9 cellular contexts compared by ENCODE assay signal in genomic region chr9:120477534-120478001, GRCh38.
DNase-seq lines count a peak whose midpoint lies in the region; FAIRE-seq and TF ChIP-seq lines count a peak whose summit lies in the region.
"Had no signal": no experiment of that assay in that cellular context is flagged by ENCODE, and none has a peak within 500 bp of the region (broad histone marks: within the 10 kb centered on the region; RNA-seq: fewer than 3 reads in every experiment).

No MANE protein-coding gene starts in this region.

- peaks cover 34 to 50% of the 10 kb centered on the region in 2 experiments for H3K4me1 ChIP-seq in neutrophil (ENCODE audit: control insufficient read depth in 1 of 2, insufficient read depth in 1 of 2, low read depth in 1 of 2, low read length in 1 of 2)

- H3K9me3 Mint-ChIP-seq in activated T-cell treated with anti-CD3 and anti-CD28 coated beads, Interleukin-2, amount 50 U/mL, for 24 hours = no peaks in the 10 kb centered on the region
- H3K9me3 Mint-ChIP-seq: activated naive CD4-positive, alpha-beta T cell treated with anti-CD3 and anti-CD28 coated beads, Interleukin-2, amount 50 U/mL, for 24 hours had no signal

- H3K36me3 ChIP-seq in neutrophil = no peaks in the 10 kb centered on the region

- H3K27me3 Mint-ChIP-seq in activated T-cell treated with anti-CD3 and anti-CD28 coated beads, Interleukin-2, amount 50 U/mL, for 24 hours = no peaks in the 10 kb centered on the region
- H3K27me3 Mint-ChIP-seq: activated naive CD4-positive, alpha-beta T cell treated with anti-CD3 and anti-CD28 coated beads, Interleukin-2, amount 50 U/mL, for 24 hours had no signal

- no peak overlapping the region for H3K27ac Mint-ChIP-seq in activated T-cell treated with anti-CD3 and anti-CD28 coated beads, Interleukin-2, amount 50 U/mL, for 24 hours
- H3K27ac Mint-ChIP-seq: activated naive CD4-positive, alpha-beta T cell treated with anti-CD3 and anti-CD28 coated beads, Interleukin-2, amount 50 U/mL, for 24 hours had no signal

- peak; percentile 1 for DNase-seq in NOMO-1 treated with dmso at 0.1 percent for 144 hours (lab: John Stamatoyannopoulos, UW; ENCODE audit: unreplicated experiment)
- no peak for DNase-seq in NOMO-1 treated with DMSO at 0.1 percent for 48 hours (lab: John Stamatoyannopoulos, UW; ENCODE audit: unreplicated experiment)
- DNase-seq in HFF-Myc (ENCODE audit: extremely low read depth, low read depth) = peak; percentile 56
- peak; percentile 77 for DNase-seq in NCI-H2196 (lab: John Stamatoyannopoulos, UW; ENCODE audit: unreplicated experiment)
- DNase-seq in activated T-cell treated with anti-CD3 and anti-CD28 coated beads, Interleukin-2, amount 50 U/mL, for 24 hours = peak; percentile 35
- DNase-seq in frontal cortex (ENCODE audit: low spot score in 2 of 2) = peak; percentile 22 to 59
- no peak for DNase-seq in effector CD8-positive, alpha-beta T cell (lab: John Stamatoyannopoulos, UW)

- H3K36me3 Mint-ChIP-seq in activated T-cell treated with anti-CD3 and anti-CD28 coated beads, Interleukin-2, amount 50 U/mL, for 24 hours (ENCODE audit: low read depth) = peaks cover 85% of the 10 kb centered on the region

- H3K4me3 ChIP-seq in HFF-Myc (replicated peaks; ENCODE audit: low read depth, low read length) (no peak overlapping the region), neutrophil (ENCODE audit: low read depth in 1 of 2, low read length in 1 of 2) (no peak overlapping the region)

- H3K9me3 ChIP-seq in neutrophil = no peaks in the 10 kb centered on the region

- H3K4me1 Mint-ChIP-seq in activated T-cell treated with anti-CD3 and anti-CD28 coated beads, Interleukin-2, amount 50 U/mL, for 24 hours (ENCODE audit: low read depth) = peaks cover 3% of the 10 kb centered on the region
- H3K4me1 Mint-ChIP-seq: activated naive CD4-positive, alpha-beta T cell treated with anti-CD3 and anti-CD28 coated beads, Interleukin-2, amount 50 U/mL, for 24 hours had no signal

- no peak overlapping the region for H3K4me3 Mint-ChIP-seq in activated T-cell treated with anti-CD3 and anti-CD28 coated beads, Interleukin-2, amount 50 U/mL, for 24 hours
- H3K4me3 Mint-ChIP-seq: activated naive CD4-positive, alpha-beta T cell treated with anti-CD3 and anti-CD28 coated beads, Interleukin-2, amount 50 U/mL, for 24 hours had no signal

- no peaks in the 10 kb centered on the region for H3K27me3 ChIP-seq in neutrophil

- TF ChIP-seq CTCF in HFF-Myc (IDR thresholded peaks at IDR 0.05; ENCODE audit: low read depth, low read length, missing control alignments) = peak; percentile 95
- peak; percentile 78 for TF ChIP-seq CTCF in neutrophil (IDR thresholded peaks at IDR 0.05)

- no peak overlapping the region for H3K27ac ChIP-seq in neutrophil

- no peak for FAIRE-seq in frontal cortex (lab: Jason Lieb, UNC)

Comparison
In these comparisons a context has a peak if more than half of its experiments do, and no peak if none do; other contexts are left out.
1. DNase-seq: peak in NOMO-1 treated with dmso at 0.1 percent for 144 hours (single experiment), HFF-Myc (single experiment), NCI-H2196 (single experiment), activated T-cell treated with anti-CD3 and anti-CD28 coated beads, Interleukin-2, amount 50 U/mL, for 24 hours (single experiment) and frontal cortex (2 of 2); none in NOMO-1 treated with DMSO at 0.1 percent for 48 hours (single experiment) and effector CD8-positive, alpha-beta T cell (single experiment).